ENCODE assay signal across 26 cellular contexts in the genomic region with DNA sequence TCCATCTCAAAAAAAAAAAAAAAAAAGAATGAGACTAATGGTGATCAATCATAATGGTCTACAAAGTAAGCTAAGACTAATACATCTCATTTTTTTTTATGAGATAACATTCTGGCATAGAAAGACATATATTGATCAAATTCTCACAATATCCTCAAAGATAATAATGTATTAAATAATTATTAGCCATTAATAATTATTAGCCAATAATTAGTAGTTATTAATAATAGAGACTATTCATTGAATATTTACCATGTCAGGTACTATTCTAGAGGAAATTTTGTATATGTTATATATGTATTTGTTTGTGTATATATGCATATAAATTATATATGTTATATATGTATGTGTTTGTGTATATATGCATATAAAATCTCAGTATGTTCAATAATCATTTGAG.
DNase-seq lines count a peak whose midpoint lies in the region; ATAC-seq, FAIRE-seq and TF ChIP-seq lines count a peak whose summit lies in the region.
"Had no signal": no experiment of that assay in that cellular context is flagged by ENCODE, and none has a peak within 500 bp of the region (broad histone marks: within the 10 kb centered on the region; RNA-seq: fewer than 3 reads in every experiment).

No MANE protein-coding gene starts in this region.

- no peak overlapping the region for H3K4me3 ChIP-seq in kidney (ENCODE audit: low read length in 2 of 2)
- no peak overlapping the region for H3K4me3 ChIP-seq in gastrocnemius medialis
- H3K4me3 ChIP-seq: A549, BLaER1 had no signal

- intact Hi-C loops in kidney (cut with DNase I), result no loop called here
- intact Hi-C loops in gastrocnemius medialis (cut with DNase I; ENCODE audit: low total_unique reads), result no loop called here

- H3K27ac ChIP-seq in kidney (ENCODE audit: low read depth in 2 of 2, low read length in 2 of 2) (no peak overlapping the region), gastrocnemius medialis (no peak overlapping the region)
- H3K27ac ChIP-seq: A549, BLaER1 had no signal

- no peak for DNase-seq in RCC 7860 (ENCODE audit: low spot score)
- no peak for DNase-seq in kidney
- no peak for DNase-seq in activated gamma-delta T cell (lab: John Stamatoyannopoulos, UW)
- no peak for DNase-seq in Ammon's horn (ENCODE audit: low spot score)
- no peak for DNase-seq in gastrocnemius medialis
- DNase-seq: 8988T; AML-193; BE2C; C1 segment of cervical spinal cord; CD4-positive, alpha-beta memory T cell; CD4-positive, CD25-positive, alpha-beta regulatory T cell; CD8-positive, alpha-beta memory T cell; COR-L47; DMS 273 treated with DMSO at 0.1 percent for 48 hours; DMS153; DMS53; DMS79; DND-41; EL; GF-D8 had no signal

- H3K9me3 ChIP-seq in kidney (ENCODE audit: control insufficient read depth in 1 of 2, low read length in 2 of 2) (no peaks in the 10 kb centered on the region), gastrocnemius medialis (no peaks in the 10 kb centered on the region)
- H3K9me3 ChIP-seq: A549, BE2C, BLaER1 had no signal

- FAIRE-seq in G401.6 (lab: Jason Lieb, UNC), result peak; percentile 30
- peak; percentile 51 for FAIRE-seq in RCC 7860 (lab: Jason Lieb, UNC)
- peak; percentile 46 for FAIRE-seq in endometrium (lab: Jason Lieb, UNC)
- FAIRE-seq in kidney (lab: Jason Lieb, UNC), result peak; percentile 91
- FAIRE-seq: A549, GM12891 had no signal

- no peak for TF ChIP-seq POLR2A in gastrocnemius medialis (IDR thresholded peaks at IDR 0.05)

- in situ Hi-C loops in gastrocnemius medialis (cut with MboI; ENCODE audit: low sequenced_read_pairs in 4 of 4), result no loop called here

- no peaks in the 10 kb centered on the region for H3K27me3 ChIP-seq in gastrocnemius medialis
- H3K27me3 ChIP-seq: BE2C, BLaER1 had no signal

- H3K36me3 ChIP-seq in kidney (ENCODE audit: control insufficient read depth in 1 of 2, insufficient read depth in 2 of 2, low read length in 2 of 2), result no peaks in the 10 kb centered on the region
- H3K36me3 ChIP-seq in gastrocnemius medialis, result no peaks in the 10 kb centered on the region
- H3K36me3 ChIP-seq: BE2C, BLaER1 had no signal

- no peak overlapping the region for H3K9ac ChIP-seq in kidney (ENCODE audit: low read length in 2 of 2)
- H3K9ac ChIP-seq: BLaER1 had no signal

- H3K4me1 ChIP-seq in kidney (ENCODE audit: control insufficient read depth in 1 of 2, insufficient read depth in 1 of 2, low read depth in 1 of 2, low read length in 2 of 2), result no peaks in the 10 kb centered on the region
- no peaks in the 10 kb centered on the region for H3K4me1 ChIP-seq in gastrocnemius medialis
- H3K4me1 ChIP-seq: A549 had no signal

- TF ChIP-seq CTCF in kidney (IDR thresholded peaks at IDR 0.05; ENCODE audit: borderline replicate concordance, extremely low read depth, insufficient read depth) (no peak), gastrocnemius medialis (IDR thresholded peaks at IDR 0.05 in 4 of 5, conservative IDR thresholded peaks at IDR 0.05 in 1 of 5) (no peak)

- ATAC-seq in GM18511 (IDR thresholded peaks at IDR 0.05; ENCODE audit: unreplicated experiment), result no peak
- no peak for ATAC-seq in gastrocnemius medialis
- ATAC-seq: A549 had no signal
